In genomic region chr3:172096881-172097420, GRCh38 we compare ENCODE assay signal across 9 cellular contexts. TPM values are rescaled to one million over a fixed set of nuclear protein-coding genes. Genes with fewer than 3 reads are reported as not detected.
DNase-seq lines count a peak whose midpoint lies in the region; ATAC-seq and TF ChIP-seq lines count a peak whose summit lies in the region.
"Had no signal": no experiment of that assay in that cellular context is flagged by ENCODE, and none has a peak within 500 bp of the region (broad histone marks: within the 10 kb centered on the region; RNA-seq: fewer than 3 reads in every experiment).

No MANE protein-coding gene starts in this region.

- peak; percentile 94 for ATAC-seq in foreskin keratinocyte
- ATAC-seq in sciatic nerve, result peak; percentile 72
- ATAC-seq in GM19328 (IDR thresholded peaks at IDR 0.05; ENCODE audit: unreplicated experiment), result no peak
- ATAC-seq in GM19035 (IDR thresholded peaks at IDR 0.05; ENCODE audit: unreplicated experiment), result no peak

- intact Hi-C loops in sciatic nerve (cut with DNase I), result no loop called here
- intact Hi-C loops in dorsolateral prefrontal cortex (cut with DNase I), result no loop called here

- DNase-seq in HEK293T (ENCODE audit: extremely low spot score) (peak; percentile 20), SIG-M5 treated with dmso at 0.1 percent for 504 hours (lab: John Stamatoyannopoulos, UW; ENCODE audit: unreplicated experiment) (peak; percentile 92), foreskin keratinocyte (peak; percentile 77 to 90), sciatic nerve (ENCODE audit: low spot score) (no peak), dorsolateral prefrontal cortex (no peak)
- no peak for DNase-seq in activated T-cell treated with anti-CD3 and anti-CD28 coated beads, Interleukin-2, amount 50 U/mL, for 48 hours
- DNase-seq: naive B cell had no signal

- H3K27ac ChIP-seq in foreskin keratinocyte, result peak overlapping the region; percentile 23
- H3K27ac ChIP-seq in dorsolateral prefrontal cortex, result no peak overlapping the region

- H3K27me3 ChIP-seq in foreskin keratinocyte (no peaks in the 10 kb centered on the region), dorsolateral prefrontal cortex (no peaks in the 10 kb centered on the region)

- POLR2A ChIA-PET in HEK293T (lab: Yijun Ruan, JAX), result no interaction called here

- no peak overlapping the region for H3K4me3 ChIP-seq in dorsolateral prefrontal cortex

- CTCF ChIA-PET in HEK293T (lab: Yijun Ruan, JAX), result interaction anchor here (0.6 to 0.8 kb wide), 2 partner anchors 56 to 90 kb away, joined by 3 to 5 read pairs; no protein-coding TSS in a partner anchor

- TF ChIP-seq CTCF in foreskin keratinocyte (conservative IDR thresholded peaks at IDR 0.05), result no peak
- TF ChIP-seq CTCF in dorsolateral prefrontal cortex (IDR thresholded peaks at IDR 0.05 in 54 of 56, conservative IDR thresholded peaks at IDR 0.05 in 2 of 56; ENCODE audit: low read depth in 1 of 56, partially characterized antibody in 56 of 56), result no peak

- peaks cover 43% of the 10 kb centered on the region for H3K4me1 ChIP-seq in foreskin keratinocyte

TF ChIP-seq in HEK293T, 16 proteins besides CTCF, POLR2A, EP300 and RAD21:
- TF ChIP-seq PKNOX1 (IDR thresholded peaks at IDR 0.05) (peak; percentile 91), FOXA1 (IDR thresholded peaks at IDR 0.05) (no peak)

RNA-seq across cellular contexts. Expression of gene FNDC3B, which starts 57.6 kb away (rescaled TPM):
- total RNA-seq in foreskin keratinocyte (47.4 and 52.3 TPM in 2 replicates), sciatic nerve (171 TPM), dorsolateral prefrontal cortex (10 to 100 TPM; 19.4 to 85.0 (median 36.2) TPM)
- polyA plus RNA-seq in foreskin keratinocyte, result 11.1 and 11.9 TPM in 2 replicates

Comparison
In these comparisons a context has a peak if more than half of its experiments do, and no peak if none do; other contexts are left out.
1. DNase-seq: peak in HEK293T (single experiment), SIG-M5 treated with dmso at 0.1 percent for 504 hours (single experiment) and foreskin keratinocyte (2 of 2); none in sciatic nerve (single experiment), activated T-cell treated with anti-CD3 and anti-CD28 coated beads, Interleukin-2, amount 50 U/mL, for 48 hours (0 of 2) and dorsolateral prefrontal cortex (0 of 10).
2. ATAC-seq: peak in foreskin keratinocyte (single experiment) and sciatic nerve (single experiment); none in GM19328 (single experiment) and GM19035 (single experiment).